8 cellular contexts compared by ENCODE assay signal in the genomic region with DNA sequence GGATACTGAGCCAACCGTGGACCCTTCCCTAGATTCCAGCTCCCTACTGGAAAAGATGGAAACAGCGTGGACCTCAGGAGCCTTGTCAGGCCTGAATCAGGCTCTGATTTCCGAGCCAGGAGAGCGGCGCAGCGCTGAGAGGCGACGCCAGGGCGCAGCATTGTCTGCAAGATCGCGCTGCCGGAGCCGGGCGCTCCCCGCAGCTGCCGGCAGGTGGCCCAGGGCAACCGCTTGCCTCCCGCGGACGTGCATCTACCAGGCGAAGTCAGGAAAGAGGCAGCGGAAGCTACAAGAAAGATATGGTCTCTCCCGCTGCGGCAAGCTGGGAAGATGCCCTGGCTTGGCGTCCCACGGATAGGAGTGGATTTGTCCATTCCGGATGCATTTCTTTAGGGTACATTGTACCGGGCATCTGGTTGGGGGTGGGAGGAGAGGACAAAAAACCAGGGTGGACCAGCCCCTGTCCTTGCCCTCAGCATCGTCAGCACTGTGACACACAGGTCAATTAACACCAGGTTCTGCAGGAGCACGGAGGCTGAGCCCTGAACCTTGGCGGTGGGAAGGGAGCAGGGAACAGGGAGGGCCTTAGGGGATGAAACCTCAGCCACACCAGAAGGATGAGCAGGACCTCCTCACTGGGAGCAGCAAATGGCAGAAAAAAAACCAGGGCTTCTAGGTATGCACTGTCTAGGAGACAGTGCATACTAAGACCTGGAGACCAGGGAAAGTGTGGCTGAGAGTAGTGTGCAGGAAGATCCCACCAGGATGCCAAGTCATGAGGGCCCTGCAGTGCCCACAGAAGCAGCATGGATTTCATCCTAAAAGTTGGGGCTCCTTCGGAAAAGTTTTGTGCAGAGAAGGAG. TPM values are rescaled to one million over a fixed set of nuclear protein-coding genes. Genes with fewer than 3 reads are reported as not detected.
DNase-seq lines count a peak whose midpoint lies in the region; FAIRE-seq and TF ChIP-seq lines count a peak whose summit lies in the region.

No MANE protein-coding gene starts in this region.

- TF ChIP-seq CTCF in MM.1S (IDR thresholded peaks at IDR 0.05; ENCODE audit: low read length): peak; percentile 97
- peak; percentile 93 for TF ChIP-seq CTCF in osteoblast (IDR thresholded peaks at IDR 0.05; ENCODE audit: extremely low read depth, low read depth, low read length)
- TF ChIP-seq CTCF in thyroid gland (IDR thresholded peaks at IDR 0.05): peak; percentile 66 to 97 (median 90)

- WGBS in thyroid gland, 2 donors: 7 to 9% methylated on average over 16 to 23 of the region's 32 CpGs

- H3F3A ChIP-seq in MM.1S (ENCODE audit: insufficient read depth, low read length): peaks cover 11% of the 10 kb centered on the region

- H3K9me2 ChIP-seq in MM.1S (replicated peaks; ENCODE audit: insufficient read depth, low read length): no peaks in the 10 kb centered on the region

- TF ChIP-seq POLR2A in thyroid gland (IDR thresholded peaks at IDR 0.05): no peak

- no peaks in the 10 kb centered on the region for H3K79me2 ChIP-seq in MM.1S (ENCODE audit: low read length)
- no peaks in the 10 kb centered on the region for H3K79me2 ChIP-seq in osteoblast (ENCODE audit: insufficient read depth, low read length)

- H3K9me3 ChIP-seq in MM.1S (replicated peaks; ENCODE audit: insufficient read depth, low read length): no peaks in the 10 kb centered on the region
- H3K9me3 ChIP-seq in SJCRH30 (replicated peaks): no peaks in the 10 kb centered on the region
- no peaks in the 10 kb centered on the region for H3K9me3 ChIP-seq in osteoblast (ENCODE audit: low read depth, low read length)
- H3K9me3 ChIP-seq in thyroid gland: no peaks in the 10 kb centered on the region

- H3K4me2 ChIP-seq in MM.1S (ENCODE audit: low read depth, low read length) (peak overlapping the region; percentile 52; the same call in 1 of the 2 replicates), osteoblast (ENCODE audit: insufficient read depth, low read length) (peak overlapping the region; percentile 34)

- H3K4me3 ChIP-seq in MM.1S (ENCODE audit: low read length) (0 out of 2 replicates have a peak overlapping the region, but pooled peaks have one; percentile 12), SJCRH30 (no peak overlapping the region), osteoblast (ENCODE audit: insufficient read depth, low read length) (peak overlapping the region; percentile 18), thyroid gland (replicated peaks in 1 of 3) (no peak overlapping the region)

- peaks cover 17% of the 10 kb centered on the region for H3K4me1 ChIP-seq in MM.1S (ENCODE audit: low read length)
- H3K4me1 ChIP-seq in SJCRH30: peaks cover 6% of the 10 kb centered on the region; the same call in 1 of the 2 replicates
- no peaks in the 10 kb centered on the region for H3K4me1 ChIP-seq in osteoblast (ENCODE audit: insufficient read depth, low read length)
- peaks cover 0 to 6% of the 10 kb centered on the region in 2 donors for H3K4me1 ChIP-seq in thyroid gland

- intact Hi-C loops in thyroid gland (cut with DNase I): loop anchor here (10.0 kb wide), 1 partner anchor 180 kb away; no protein-coding TSS in a partner anchor

- H3K27ac ChIP-seq in MM.1S (ENCODE audit: low read length) (no peak overlapping the region), SJCRH30 (no peak overlapping the region), osteoblast (ENCODE audit: low read depth, low read length) (no peak overlapping the region), thyroid gland (no peak overlapping the region)

- DNase-seq in GM03348 (ENCODE audit: low spot score): peak; percentile 94
- peak; percentile 78 for DNase-seq in HCEC 1CT
- DNase-seq in MM.1S: peak; percentile 77
- peak; percentile 56 to 64 for DNase-seq in SJCRH30
- DNase-seq in activated gamma-delta T cell treated with Interleukin-2 at 50 U/mL for 16 hours: peak; percentile 79
- peak; percentile 50 to 80 for DNase-seq in frontal cortex (ENCODE audit: low spot score in 2 of 2)
- DNase-seq in osteoblast (ENCODE audit: insufficient read length, low spot score, missing footprints): peak; percentile 93
- peak; percentile 62 to 64 for DNase-seq in thyroid gland

- H3K36me3 ChIP-seq in MM.1S (replicated peaks; ENCODE audit: insufficient read depth, low read length) (no peaks in the 10 kb centered on the region), SJCRH30 (peaks cover 8% of the 10 kb centered on the region; the same call in 1 of the 2 replicates), osteoblast (ENCODE audit: insufficient read depth, low read length) (no peaks in the 10 kb centered on the region), thyroid gland (no peaks in the 10 kb centered on the region)

- H3K27me3 ChIP-seq in MM.1S (replicated peaks; ENCODE audit: insufficient read depth, low read length) (no peaks in the 10 kb centered on the region), SJCRH30 (no peaks in the 10 kb centered on the region), osteoblast (ENCODE audit: insufficient read depth, low read length) (no peaks in the 10 kb centered on the region), thyroid gland (no peaks in the 10 kb centered on the region)

- H4K20me1 ChIP-seq in MM.1S (ENCODE audit: insufficient read depth, low read length): no peaks in the 10 kb centered on the region
- H4K20me1 ChIP-seq in osteoblast (ENCODE audit: insufficient read depth, low read length): no peaks in the 10 kb centered on the region

- no peak overlapping the region for H2AFZ ChIP-seq in MM.1S (ENCODE audit: low read length)
- H2AFZ ChIP-seq in osteoblast (ENCODE audit: low read length): peak overlapping the region; percentile 28

- FAIRE-seq in frontal cortex (lab: Jason Lieb, UNC): no peak

- no peak overlapping the region for H3K9ac ChIP-seq in MM.1S (ENCODE audit: low read length)

RNA-seq across cellular contexts. Expression of gene SFXN1, which starts 55.9 kb away (rescaled TPM):
- 181 and 187 TPM in 2 replicates for total RNA-seq in SJCRH30 (2014; rRNA removed; shearing (Covaris generic))
- total RNA-seq in frontal cortex: 79.5 TPM
- 38.3 and 40.9 TPM in 2 replicates for total RNA-seq in osteoblast
- total RNA-seq in thyroid gland: 10 to 100 TPM; 28.0 to 48.1 (median 36.0) TPM

Comparison
In these comparisons a context has a peak if more than half of its experiments do, and no peak if none do; other contexts are left out.
1. H3K4me3 ChIP-seq: peak in MM.1S (single experiment) and osteoblast (single experiment); none in SJCRH30 (single experiment) and thyroid gland (0 of 3).
2. Peak in every context shown above with its lines, with median percentiles within 50 percentile points of each other: DNase-seq and CTCF ChIP-seq.